Comparison of ENCODE assay signal across 18 cellular contexts in genomic region chr20:31989030-31989645, GRCh38. TPM values are rescaled to one million over a fixed set of nuclear protein-coding genes. Genes with fewer than 3 reads are reported as not detected.
"Had no signal": no experiment of that assay in that cellular context is flagged by ENCODE, and none has a peak within 500 bp of the region (broad histone marks: within the 10 kb centered on the region; RNA-seq: fewer than 3 reads in every experiment).

No MANE protein-coding gene starts in this region.

- H3K9me3 Mint-ChIP-seq: activated T-helper 1 cell treated with anti-CD3 and anti-CD28 coated beads, Interleukin-12 subunit alpha, Interleukin-12 subunit beta, Interleukin-2, Interleukin-4 antibody, amounts not matched to agents 30 ng/mL and 10 ng/mL and 1 ng/mL, durations not matched to agents 14 hours and 24 hours and 36 hours; nephron; stimulated activated memory B cell treated with anti-CD40 and anti-IgM and Interleukin-4, amounts not matched to agents 10 μg/mL and 1 μg/mL and 100 μg/mL, for 72 hours had no signal

- H3K27me3 ChIP-seq: right atrium auricular region, testis had no signal

- H3K27ac ChIP-seq: foreskin keratinocyte, lower lobe of right lung, prostate gland, right atrium auricular region, testis, upper lobe of right lung, WERI-Rb-1 had no signal

- H3K27ac Mint-ChIP-seq: activated T-helper 1 cell treated with anti-CD3 and anti-CD28 coated beads, Interleukin-12 subunit alpha, Interleukin-12 subunit beta, Interleukin-2, Interleukin-4 antibody, amounts not matched to agents 30 ng/mL and 10 ng/mL and 1 ng/mL, durations not matched to agents 14 hours and 24 hours and 36 hours; nephron; stimulated activated memory B cell treated with anti-CD40 and anti-IgM and Interleukin-4, amounts not matched to agents 10 μg/mL and 1 μg/mL and 100 μg/mL, for 72 hours had no signal

- DNase-seq: activated CD4-positive, alpha-beta T cell treated with anti-CD3 and anti-CD28 coated beads, Interleukin-2, amount 50 U/mL, for 48 hours; activated T-cell treated with anti-CD3 and anti-CD28 coated beads for 4 hours; foreskin keratinocyte; lower lobe of right lung; stimulated activated CD4-positive, alpha-beta T cell treated with anti-CD3 and anti-CD28 coated beads, Interleukin-4, amount 100 ng/mL, for 24 hours; T-helper 2 cell; testis; upper lobe of right lung; WERI-Rb-1 had no signal

- H3K9me3 ChIP-seq: lower lobe of right lung, prostate gland, right atrium auricular region, testis, upper lobe of right lung had no signal

- H3K4me1 ChIP-seq: foreskin keratinocyte, lower lobe of right lung, prostate gland, right atrium auricular region, testis, upper lobe of right lung had no signal

- H3K36me3 ChIP-seq: lower lobe of right lung, prostate gland, right atrium auricular region, upper lobe of right lung had no signal

- H3K4me3 Mint-ChIP-seq: activated T-helper 1 cell treated with anti-CD3 and anti-CD28 coated beads, Interleukin-12 subunit alpha, Interleukin-12 subunit beta, Interleukin-2, Interleukin-4 antibody, amounts not matched to agents 30 ng/mL and 10 ng/mL and 1 ng/mL, durations not matched to agents 14 hours and 24 hours and 36 hours; nephron; stimulated activated memory B cell treated with anti-CD40 and anti-IgM and Interleukin-4, amounts not matched to agents 10 μg/mL and 1 μg/mL and 100 μg/mL, for 72 hours had no signal

- ATAC-seq: foreskin keratinocyte; lower lobe of right lung; stimulated activated memory B cell treated with anti-CD40 and anti-IgM and Interleukin-4, amounts not matched to agents 10 μg/mL and 1 μg/mL and 100 μg/mL, for 72 hours; upper lobe of right lung had no signal

- H3K36me3 Mint-ChIP-seq: stimulated activated memory B cell treated with anti-CD40 and anti-IgM and Interleukin-4, amounts not matched to agents 10 μg/mL and 1 μg/mL and 100 μg/mL, for 72 hours had no signal

- H3K4me3 ChIP-seq: lower lobe of right lung, prostate gland, right atrium auricular region, testis, upper lobe of right lung had no signal

- H3K4me1 Mint-ChIP-seq: stimulated activated memory B cell treated with anti-CD40 and anti-IgM and Interleukin-4, amounts not matched to agents 10 μg/mL and 1 μg/mL and 100 μg/mL, for 72 hours had no signal

RNA-seq across cellular contexts. Expression of gene CCM2L, which starts 21.1 kb away (rescaled TPM):
- total RNA-seq: activated T-helper 1 cell treated with anti-CD3 and anti-CD28 coated beads, Interleukin-12 subunit alpha, Interleukin-12 subunit beta, Interleukin-2, Interleukin-4 antibody, amounts not matched to agents 30 ng/mL and 10 ng/mL and 1 ng/mL, durations not matched to agents 14 hours and 24 hours and 36 hours; fibroblast of lung; foreskin keratinocyte had no signal
- polyA plus RNA-seq: fibroblast of lung, foreskin keratinocyte had no signal

RNA-seq across cellular contexts. Expression of gene XKR7, which starts 21.2 kb away (rescaled TPM):
- total RNA-seq: activated T-helper 1 cell treated with anti-CD3 and anti-CD28 coated beads, Interleukin-12 subunit alpha, Interleukin-12 subunit beta, Interleukin-2, Interleukin-4 antibody, amounts not matched to agents 30 ng/mL and 10 ng/mL and 1 ng/mL, durations not matched to agents 14 hours and 24 hours and 36 hours; dermis microvascular lymphatic vessel endothelial cell; fibroblast of lung; foreskin keratinocyte; mesenteric fat pad; omental fat pad; right atrium auricular region had no signal
- polyA plus RNA-seq: fibroblast of lung, foreskin keratinocyte had no signal
